In the genomic region with DNA sequence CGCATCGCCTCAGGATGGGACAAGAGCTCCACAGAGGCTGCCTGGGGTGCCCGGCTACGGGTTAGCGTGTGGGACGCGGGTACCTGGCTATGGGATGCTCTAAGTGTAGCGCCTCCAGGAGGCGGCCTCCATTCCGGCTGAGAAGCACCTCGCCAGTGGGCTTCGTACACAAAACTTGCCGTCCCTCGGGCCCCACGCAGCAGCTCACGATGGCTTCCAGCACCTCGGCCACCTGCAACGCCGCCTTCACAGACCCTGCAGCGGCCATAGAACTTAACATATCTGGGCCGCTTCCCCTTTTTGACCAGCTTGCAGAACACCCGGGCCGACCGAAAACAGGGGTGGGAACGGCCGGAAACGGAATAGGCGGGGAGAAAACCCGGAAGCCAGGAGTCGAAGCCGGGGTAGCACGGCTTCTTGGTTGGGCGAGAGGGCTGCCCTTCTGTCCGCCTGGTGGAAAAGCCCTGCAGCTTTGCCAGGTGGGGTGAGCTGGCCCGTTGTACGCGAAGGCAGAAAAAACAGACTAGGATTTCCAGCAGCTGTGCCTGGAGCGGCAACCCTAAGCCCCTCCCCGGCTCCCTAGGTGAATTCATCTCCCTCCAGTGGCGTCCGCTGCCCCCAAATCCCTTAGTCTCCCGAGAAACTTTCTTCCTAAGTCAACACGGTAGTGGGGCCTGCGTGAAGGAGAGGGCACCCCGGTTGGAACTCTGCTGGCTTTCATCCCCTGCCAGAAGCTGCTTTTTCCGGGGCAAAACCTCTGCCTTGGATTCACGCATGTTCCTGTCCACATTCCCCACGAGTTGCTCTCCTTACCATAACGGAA, we compare ENCODE assay signal across 8 cellular contexts. TPM values are rescaled to one million over a fixed set of nuclear protein-coding genes. Genes with fewer than 3 reads are reported as not detected.
DNase-seq lines count a peak whose midpoint lies in the region; ATAC-seq and TF ChIP-seq lines count a peak whose summit lies in the region.

Gene BBS10, minus strand, starts transcription at position 337 of the 823 bp plus-strand sequence. Its CDS starts 57 bp downstream, at position 280.

- no peaks in the 10 kb centered on the region for H3K36me3 ChIP-seq in HAP-1 (replicated peaks)
- peaks cover 6% of the 10 kb centered on the region; the same call in 1 of the 2 replicates for H3K36me3 ChIP-seq in MG63
- no peaks in the 10 kb centered on the region for H3K36me3 ChIP-seq in gastroesophageal sphincter

- DNase-seq in GF-D8 (lab: John Stamatoyannopoulos, UW) (peak; percentile 82), HAP-1 (ENCODE audit: low spot score in 2 of 2) (peak; percentile 91 to 93), MG63 (peak; percentile 95), SIG-M5 treated with dmso at 0.1 percent for 504 hours (lab: John Stamatoyannopoulos, UW; ENCODE audit: unreplicated experiment) (peak; percentile 97), non-pigmented ciliary epithelial cell (ENCODE audit: low read depth) (peak; percentile 65), superior temporal gyrus (ENCODE audit: extremely low spot score) (peak; percentile 94)
- peak; percentile 90 for DNase-seq in activated naive CD4-positive, alpha-beta T cell treated with Interleukin-2 at 50 U/mL for 16 hours

- TF ChIP-seq POLR2A in gastroesophageal sphincter (IDR thresholded peaks at IDR 0.05), result peak; percentile 27 to 48

- H3K4me3 ChIP-seq in HAP-1, result peak within 1 kb of the TSS; percentile 86
- H3K4me3 ChIP-seq in MG63, result peak within 1 kb of the TSS; percentile 63
- H3K4me3 ChIP-seq in gastroesophageal sphincter, result peak within 1 kb of the TSS; percentile 77 to 78

- H3K27ac ChIP-seq in gastroesophageal sphincter, result peak within 1 kb of the TSS; percentile 54 to 91 (median 88)

- TF ChIP-seq CTCF in gastroesophageal sphincter (IDR thresholded peaks at IDR 0.05), result peak in 3 of 4 experiments; percentile 49 to 75 (median 65)

- no peaks in the 10 kb centered on the region for H3K9me3 ChIP-seq in HAP-1
- H3K9me3 ChIP-seq in MG63, result no peaks in the 10 kb centered on the region
- no peaks in the 10 kb centered on the region for H3K9me3 ChIP-seq in gastroesophageal sphincter

- TF ChIP-seq EP300 in gastroesophageal sphincter (IDR thresholded peaks at IDR 0.05), result no peak

- in situ Hi-C loops in HAP-1 (cut with MboI; ENCODE audit: low sequenced_read_pairs), result no loop called here

- H3K4me1 ChIP-seq in HAP-1, result peaks cover 9% of the 10 kb centered on the region
- H3K4me1 ChIP-seq in gastroesophageal sphincter, result peaks cover 0 to 40% (median 5%) of the 10 kb centered on the region in 3 donors

- peak; percentile 98 for ATAC-seq in gastroesophageal sphincter

- 2% methylated on average over 21 of the region's 49 CpGs; no CpG with 5 or more reads in 1 of the 2 donors for WGBS in gastroesophageal sphincter (ENCODE audit: low coverage in 1 of 2), 2 donors

- H3K27me3 ChIP-seq in HAP-1 (ENCODE audit: low read depth) (no peaks in the 10 kb centered on the region), MG63 (no peaks in the 10 kb centered on the region), gastroesophageal sphincter (no peaks in the 10 kb centered on the region)

RNA-seq across cellular contexts. Expression of gene BBS10, which starts in this region (rescaled TPM):
- total RNA-seq in MG63 (2014; rRNA removed; shearing (Covaris generic); ENCODE audit: low replicate concordance), result 7.6 and 17.5 TPM in 2 replicates
- total RNA-seq in gastroesophageal sphincter, result 10 to 100 TPM in 3 of 4 donors, 1 to 10 TPM in 1; 8.9 to 22.2 (median 16.0) TPM

Comparison
In these comparisons a context has a peak if more than half of its experiments do, and no peak if none do; other contexts are left out.
1. Peak in every context shown above with its lines: DNase-seq, ATAC-seq, H3K4me3 ChIP-seq and H3K27ac ChIP-seq.